Comparison of ENCODE assay signal across 8 cellular contexts in the genomic region with DNA sequence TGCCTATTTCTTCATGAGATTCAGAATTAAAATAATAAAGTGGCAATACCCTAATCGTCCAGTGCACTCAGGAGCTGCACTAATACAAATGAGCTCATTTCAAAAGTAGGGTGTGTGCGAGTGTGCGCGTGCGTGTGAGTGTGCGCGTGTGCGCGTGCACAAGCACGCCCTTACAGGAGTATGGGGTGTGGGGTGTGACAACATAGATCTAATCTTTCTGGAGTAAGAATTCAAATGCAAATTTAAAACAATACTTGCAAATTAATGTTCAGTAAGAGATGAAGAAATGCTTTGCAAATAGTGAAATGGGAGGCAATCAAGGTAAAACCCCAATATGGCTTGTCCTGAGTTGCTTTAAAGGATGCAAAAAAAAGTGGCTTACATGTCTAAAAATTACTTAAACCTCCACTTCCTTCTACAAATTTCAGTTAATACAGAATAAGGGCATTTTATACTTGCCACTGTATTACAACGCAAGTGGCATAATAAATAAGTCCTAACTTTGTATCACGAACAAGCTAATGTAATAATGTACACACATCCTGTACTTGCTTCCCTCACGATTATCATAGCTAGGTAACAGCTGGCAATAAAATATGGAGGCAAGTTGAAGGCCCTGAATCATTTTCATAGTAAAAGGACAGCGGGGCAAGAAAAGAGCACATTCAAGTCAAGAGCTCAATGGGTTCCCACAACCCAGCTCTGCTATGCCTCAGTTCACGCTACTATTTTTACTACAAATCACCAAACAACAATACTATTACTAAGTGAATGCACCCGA. TPM values are rescaled to one million over a fixed set of nuclear protein-coding genes. Genes with fewer than 3 reads are reported as not detected.
A peak's percentile ranks its signal among the peaks of the same experiment; 100 is the strongest.
DNase-seq lines count a peak whose midpoint lies in the region; ATAC-seq and TF ChIP-seq lines count a peak whose summit lies in the region.
"Not testable (repeated sequence)": the region's sequence is repeated elsewhere in the genome, so short reads cannot be mapped to it uniquely, and the experiment has no call there.

No MANE protein-coding gene starts in this region.

- TF ChIP-seq POLR2A in sigmoid colon (IDR thresholded peaks at IDR 0.05): not testable (repeated sequence)
- TF ChIP-seq POLR2A in thyroid gland (IDR thresholded peaks at IDR 0.05): peak in 1 of 2 donors; percentile 5

- not testable (repeated sequence) for H3K9me3 ChIP-seq in OCI-LY7 (ENCODE audit: low read length); sigmoid colon; thyroid gland

- not testable (repeated sequence) for BruUV-seq in OCI-LY7 (replicated peaks; lab: Mats Ljungman, UMichigan)

- H3K27me3 ChIP-seq in dorsolateral prefrontal cortex, sigmoid colon, thyroid gland: not testable (repeated sequence)

- 12 to 17% methylated on average over 16 of the region's 16 CpGs for WGBS in sigmoid colon, 2 donors
- WGBS in thyroid gland, 2 donors: 7 to 8% methylated on average over 16 of the region's 16 CpGs

- intact Hi-C loops in OCI-LY7 (cut with micrococcal nuclease; ENCODE audit: unreplicated experiment): loop anchor here (2.0 to 10.0 kb wide), 3 partner anchors 93 to 1089 kb away; a partner anchor contains a TSS
- intact Hi-C loops in dorsolateral prefrontal cortex (cut with DNase I): loop anchor here in 1 of 2 donors (10.0 kb wide), 1 partner anchor 241 kb away; a partner anchor contains a TSS
- intact Hi-C loops in sigmoid colon (cut with DNase I): loop anchor here (10.0 kb wide), 1 partner anchor 119 kb away; no protein-coding TSS in a partner anchor
- intact Hi-C loops in thyroid gland (cut with DNase I): not testable (repeated sequence)

- peak overlapping the region; percentile 82 for H3K27ac ChIP-seq in OCI-LY7 (ENCODE audit: low read depth, low read length, poor library complexity, severe bottlenecking)
- H3K27ac ChIP-seq in dorsolateral prefrontal cortex: peak overlapping the region in 48 of 59 donors; percentile 2 to 98 (median 80)
- H3K27ac ChIP-seq in sigmoid colon: peak overlapping the region; percentile 98 to 100 (median 100)
- peak overlapping the region; percentile 69 to 98 (median 85) for H3K27ac ChIP-seq in thyroid gland

- peak overlapping the region; percentile 83 for H3K4me3 ChIP-seq in GM12865 (ENCODE audit: low read depth, low read length)
- H3K4me3 ChIP-seq in OCI-LY7 (ENCODE audit: low read depth, low read length, poor library complexity, severe bottlenecking): peak overlapping the region; percentile 100
- H3K4me3 ChIP-seq in dorsolateral prefrontal cortex: peak overlapping the region; percentile 59 to 91 (median 79)
- peak overlapping the region; percentile 66 to 100 (median 97) for H3K4me3 ChIP-seq in sigmoid colon
- H3K4me3 ChIP-seq in thyroid gland (replicated peaks in 1 of 3): peak overlapping the region in 2 of 3 donors; percentile 83 to 96

- POLR2A ChIA-PET in OCI-LY7 (lab: Charles Lee): interaction anchor here (0.6 to 1.6 kb wide), 5 partner anchors 92 to 241 kb away, joined by 3 to 8 read pairs (median 5); no protein-coding TSS in a partner anchor

- peak; percentile 20 for ATAC-seq in HG02642 (IDR thresholded peaks at IDR 0.05; ENCODE audit: poor library complexity, unreplicated experiment)

- H3K36me3 ChIP-seq in OCI-LY7 (ENCODE audit: insufficient read depth, low read length); sigmoid colon; thyroid gland: not testable (repeated sequence)

- H3K4me1 ChIP-seq in OCI-LY7 (ENCODE audit: insufficient read depth, low read length, poor library complexity, severe bottlenecking): peaks cover 40% of the 10 kb centered on the region
- peaks cover 3 to 53% (median 41%) of the 10 kb centered on the region in 4 donors for H3K4me1 ChIP-seq in sigmoid colon
- peaks cover 24 to 35% of the 10 kb centered on the region in 2 donors for H3K4me1 ChIP-seq in thyroid gland

- H4K20me1 ChIP-seq in OCI-LY7 (ENCODE audit: insufficient read depth, low read length): peaks cover 25% of the 10 kb centered on the region

- H3K9me2 ChIP-seq in OCI-LY7 (ENCODE audit: insufficient read depth, low read length): not testable (repeated sequence)

- CTCF ChIA-PET in OCI-LY7 (lab: Charles Lee; ENCODE audit: unreplicated experiment): not testable (repeated sequence)

- not testable (repeated sequence) for TF ChIP-seq CTCF in GM12865 (IDR thresholded peaks at IDR 0.05; ENCODE audit: insufficient read depth, low read depth, low read length, missing control alignments); OCI-LY7 (conservative IDR thresholded peaks at IDR 0.05; ENCODE audit: low read length)
- TF ChIP-seq CTCF in dorsolateral prefrontal cortex (IDR thresholded peaks at IDR 0.05 in 54 of 56, conservative IDR thresholded peaks at IDR 0.05 in 2 of 56; ENCODE audit: low read depth in 1 of 56, partially characterized antibody in 56 of 56) (peak in 5 of 56 donors; percentile 6 to 17 (median 8)), sigmoid colon (IDR thresholded peaks at IDR 0.05) (peak in 3 of 4 experiments; percentile 12 to 37 (median 14)), thyroid gland (IDR thresholded peaks at IDR 0.05) (peak in 3 of 6 experiments; percentile 19 to 24 (median 23))

- DNase-seq in GM12865 (ENCODE audit: low read depth): peak; percentile 75
- peak; percentile 65 for DNase-seq in OCI-LY7 (ENCODE audit: low spot score)
- DNase-seq in activated T-cell treated with anti-CD3 and anti-CD28 coated beads for 1 hour (ENCODE audit: low read depth): peak; percentile 47
- peak in 2 of 10 donors; percentile 32 to 45 for DNase-seq in dorsolateral prefrontal cortex
- DNase-seq in kidney tubule cell (ENCODE audit: low spot score): peak; percentile 63
- peak; percentile 71 for DNase-seq in sigmoid colon
- peak; percentile 47 to 54 for DNase-seq in thyroid gland

- H3K4me2 ChIP-seq in OCI-LY7 (ENCODE audit: low read length): peak overlapping the region; percentile 91

- not testable (repeated sequence) for H2AFZ ChIP-seq in OCI-LY7 (ENCODE audit: low read length)

- H3K79me2 ChIP-seq in OCI-LY7 (ENCODE audit: insufficient read depth, low read depth, low read length): peaks cover 63% of the 10 kb centered on the region

- not testable (repeated sequence) for TF ChIP-seq EP300 in sigmoid colon (IDR thresholded peaks at IDR 0.05)

RNA-seq across cellular contexts. Expression of a gene that starts 1.9 kb away (rescaled TPM):
- total RNA-seq in OCI-LY7 (2014; rRNA removed; shearing (Covaris generic)): 47.5 and 51.9 TPM in 2 replicates
- total RNA-seq in OCI-LY7 (2022): 86.8 and 105 TPM in 2 replicates
- total RNA-seq in dorsolateral prefrontal cortex: 100 to 1,000 TPM in 111 of 120 experiments, 10 to 100 TPM in 9; 87.9 to 186 (median 125) TPM
- 10 to 100 TPM; 46.4 to 75.6 (median 57.2) TPM for total RNA-seq in sigmoid colon
- polyA plus RNA-seq in sigmoid colon: 10 to 100 TPM in 1 of 3 donors, 1 to 10 TPM in 2; 7.4 to 18.9 (median 8.4) TPM
- 100 to 1,000 TPM in 2 of 4 donors, 10 to 100 TPM in 2; 77.4 to 174 (median 114) TPM for total RNA-seq in thyroid gland
